1 cellular context compared by ENCODE assay signal in genomic region chr4:117868201-117868600, GRCh38.
TF ChIP-seq lines count a peak whose summit lies in the region.

No MANE protein-coding gene starts in this region.

TF ChIP-seq in HepG2, 621 proteins besides CTCF, POLR2A, EP300 and RAD21 (continued from another document):
- TF ChIP-seq MNT (IDR thresholded peaks at IDR 0.05) = peak; percentile 96
